Comparison of ENCODE assay signal across 18 cellular contexts in genomic region chr10:86941991-86942421, GRCh38. TPM values are rescaled to one million over a fixed set of nuclear protein-coding genes. Genes with fewer than 3 reads are reported as not detected.
DNase-seq lines count a peak whose midpoint lies in the region; ATAC-seq, FAIRE-seq and TF ChIP-seq lines count a peak whose summit lies in the region.
"Had no signal": no experiment of that assay in that cellular context is flagged by ENCODE, and none has a peak within 500 bp of the region (broad histone marks: within the 10 kb centered on the region; RNA-seq: fewer than 3 reads in every experiment).

No MANE protein-coding gene starts in this region.

- TF ChIP-seq EP300 in H1 (IDR thresholded peaks at IDR 0.05; ENCODE audit: borderline replicate concordance in 1 of 2, low read depth in 2 of 2, low read length in 2 of 2): no peak

- no peak; a peak in 1 of 4 replicates for TF ChIP-seq RAD21 in H1 (IDR thresholded peaks at IDR 0.05 in 1 of 2, conservative IDR thresholded peaks at IDR 0.05 in 1 of 2; ENCODE audit: low read depth in 2 of 2, low read length in 2 of 2)

- 92% methylated on average over 14 of the region's 14 CpGs for WGBS in right cardiac atrium
- WGBS in H1 (ENCODE audit: extremely low coverage in 1 of 2, insufficient coverage in 1 of 2, insufficient read length in 1 of 2, insufficient replicate concordance in 2 of 2, low coverage in 1 of 2, low lambda C conversion rate in 2 of 2, missing lambda C conversion rate in 1 of 2), 2 experiments: 94% methylated on average over 10 of the region's 14 CpGs; no CpG with 5 or more reads in 1 of the 2 experiments

- H3K4me1 Mint-ChIP-seq in osteocyte (ENCODE audit: unreplicated experiment): peaks cover 16% of the 10 kb centered on the region
- no peaks in the 10 kb centered on the region for H3K4me1 Mint-ChIP-seq in stimulated activated effector memory CD8-positive, alpha-beta T cell treated with anti-CD3 and anti-CD28 coated beads, Interleukin-12 subunit alpha, Interleukin-12 subunit beta, amount 100 ng/mL, for 72 hours
- H3K4me1 Mint-ChIP-seq: CD14-positive monocyte had no signal

- no peak overlapping the region for H3K27ac Mint-ChIP-seq in osteocyte (ENCODE audit: unreplicated experiment)
- H3K27ac Mint-ChIP-seq in stimulated activated effector memory CD8-positive, alpha-beta T cell treated with anti-CD3 and anti-CD28 coated beads, Interleukin-12 subunit alpha, Interleukin-12 subunit beta, amount 100 ng/mL, for 72 hours: no peak overlapping the region
- H3K27ac Mint-ChIP-seq: CD14-positive monocyte had no signal

- no peak for TF ChIP-seq POLR2A in H1 (IDR thresholded peaks at IDR 0.05; ENCODE audit: control extremely low read depth in 1 of 2, low read depth in 2 of 2, low read length in 2 of 2)

- no peaks in the 10 kb centered on the region for H4K20me1 ChIP-seq in H1 (replicated peaks in 1 of 2; ENCODE audit: control insufficient read depth in 1 of 2, insufficient read depth in 2 of 2, low read length in 2 of 2)

- H2BK5ac ChIP-seq in H1 (ENCODE audit: low read depth, low read length): no peak overlapping the region

- H3K79me2 ChIP-seq in H1 (ENCODE audit: control insufficient read depth in 1 of 2, insufficient read depth in 2 of 2, low read length in 2 of 2): no peaks in the 10 kb centered on the region

- H3K18ac ChIP-seq in H1 (ENCODE audit: extremely low read depth, low read length): no peak overlapping the region

- no peak overlapping the region for H3K14ac ChIP-seq in H1 (ENCODE audit: insufficient read length)

- H3K4me2 ChIP-seq in H1 (ENCODE audit: insufficient read depth in 1 of 2, low read depth in 2 of 2, low read length in 2 of 2): no peak overlapping the region
- H3K4me2 ChIP-seq: PC-9 had no signal

- H3K4ac ChIP-seq in H1 (replicated peaks; ENCODE audit: insufficient read length, low read depth, low read length): no peak overlapping the region

- POLR2A ChIA-PET in H1 (lab: Charles Lee; ENCODE audit: partially characterized antibody) (interaction anchor here (1.1 to 2.9 kb wide), 8 partner anchors 13 to 151 kb away, joined by 3 to 20 read pairs (median 5); partner anchors contain the start of genes ADIRF and SNCG), A673 (lab: Charles Lee; ENCODE audit: low non-redundant PET) (no interaction called here)

- H4K8ac ChIP-seq in H1 (ENCODE audit: extremely low read depth, insufficient read depth, low read length): peak overlapping the region; percentile 87; the same call in 1 of the 2 replicates

- no peak overlapping the region for H4K91ac ChIP-seq in H1 (replicated peaks; ENCODE audit: insufficient read length, low read length)

- H3K4me3 ChIP-seq in right cardiac atrium (ENCODE audit: low read length) (no peak overlapping the region), H1 (ENCODE audit: extremely low read depth in 1 of 4, insufficient read depth in 2 of 4, low read depth in 3 of 4, low read length in 4 of 4) (no peak overlapping the region), A673 (ENCODE audit: low read depth, low read length, poor library complexity, severe bottlenecking) (no peak overlapping the region), upper lobe of right lung (no peak overlapping the region)
- H3K4me3 ChIP-seq: GM23248, PC-9 had no signal

- no peaks in the 10 kb centered on the region for H3K36me3 ChIP-seq in H1 (ENCODE audit: control insufficient read depth in 2 of 4, insufficient read depth in 4 of 4, low read length in 3 of 4)
- H3K36me3 ChIP-seq in A673 (ENCODE audit: insufficient read depth, low read length, poor library complexity, severe bottlenecking): no peaks in the 10 kb centered on the region
- peaks cover 4% of the 10 kb centered on the region for H3K36me3 ChIP-seq in upper lobe of right lung

- no peak overlapping the region for H2BK12ac ChIP-seq in H1 (ENCODE audit: low read depth, low read length)

- H3K4me1 ChIP-seq in right cardiac atrium (ENCODE audit: control insufficient read depth, insufficient read depth, low read length) (no peaks in the 10 kb centered on the region), H1 (replicated peaks in 1 of 4; ENCODE audit: control insufficient read depth in 3 of 4, insufficient read depth in 4 of 4, low read length in 3 of 4) (peaks cover 2 to 5% (median 3%) of the 10 kb centered on the region in 4 experiments; a peak in 6 of 7 replicates), A673 (ENCODE audit: insufficient read depth, low read length, poor library complexity, severe bottlenecking) (no peaks in the 10 kb centered on the region), upper lobe of right lung (peaks cover 3% of the 10 kb centered on the region)
- H3K4me1 ChIP-seq: Caco-2 had no signal

- H2AFZ ChIP-seq in H1 (ENCODE audit: low read length): no peak overlapping the region
- H2AFZ ChIP-seq: GM23248, PC-9 had no signal

- no peak for FAIRE-seq in H1 (lab: Jason Lieb, UNC)
- FAIRE-seq in urothelium cell line (lab: Jason Lieb, UNC): no peak
- FAIRE-seq: A204.1, GM12891 had no signal

- no TSS peak for BruUV-seq in A673 (replicated peaks; lab: Mats Ljungman, UMichigan)

- H2BK15ac ChIP-seq in H1 (ENCODE audit: low read length): 0 out of 2 replicates have a peak overlapping the region, but pooled peaks have one; percentile 72

- H3K27me3 ChIP-seq in right cardiac atrium (ENCODE audit: control insufficient read depth, insufficient read depth) (no peaks in the 10 kb centered on the region), H1 (replicated peaks in 1 of 4; ENCODE audit: control insufficient read depth in 3 of 4, extremely low read depth in 1 of 4, insufficient read depth in 3 of 4, low read length in 3 of 4) (peaks cover 0 to 3% (median 0%) of the 10 kb centered on the region in 4 experiments; a peak in 2 of 7 replicates), A673 (replicated peaks; ENCODE audit: insufficient read depth, low read depth, low read length, poor library complexity) (no peaks in the 10 kb centered on the region), upper lobe of right lung (no peaks in the 10 kb centered on the region)

- no peak overlapping the region for H3K9ac ChIP-seq in H1 (replicated peaks in 1 of 4; ENCODE audit: extremely low read depth in 1 of 4, low read depth in 3 of 4, low read length in 3 of 4)
- H3K9ac ChIP-seq: GM23248 had no signal

- DNase-seq in cardiac septum (ENCODE audit: low spot score): peak; percentile 24
- DNase-seq in right cardiac atrium: no peak
- no peak for DNase-seq in H1 (ENCODE audit: low read depth in 1 of 2, low spot score in 2 of 2)
- peak; percentile 76 for DNase-seq in osteocyte (ENCODE audit: extremely low spot score, unreplicated experiment)
- DNase-seq in urothelium cell line (ENCODE audit: low spot score): peak; percentile 0
- no peak for DNase-seq in A673 (ENCODE audit: low spot score)
- no peak for DNase-seq in upper lobe of right lung
- no peak for DNase-seq in stimulated activated effector memory CD8-positive, alpha-beta T cell treated with anti-CD3 and anti-CD28 coated beads, Interleukin-12 subunit alpha, Interleukin-12 subunit beta, amount 100 ng/mL, for 72 hours (ENCODE audit: low spot score in 2 of 2)
- DNase-seq: Caco-2, GM23248, KBM-7, NCI-H2107, NCI-H226, NCI-H526 treated with DMSO at 0.1 percent for 48 hours, PC-9 had no signal

- intact Hi-C loops in cardiac septum (cut with DNase I): loop anchor here (2.0 kb wide), 1 partner anchor 19 kb away; no protein-coding TSS in a partner anchor
- intact Hi-C loops in right cardiac atrium (cut with DNase I): no loop called here
- intact Hi-C loops in A673 (cut with micrococcal nuclease; ENCODE audit: unreplicated experiment): no loop called here
- intact Hi-C loops in upper lobe of right lung (cut with DNase I): no loop called here

- no peak overlapping the region for H4K5ac ChIP-seq in H1 (ENCODE audit: insufficient read length, low read depth, low read length)

- H2BK120ac ChIP-seq in H1 (replicated peaks; ENCODE audit: low read depth, low read length): no peak overlapping the region

- H3K23ac ChIP-seq in H1 (ENCODE audit: insufficient read length): no peak overlapping the region

- peaks cover 5% of the 10 kb centered on the region for H3K27me3 Mint-ChIP-seq in osteocyte (ENCODE audit: unreplicated experiment)

- H3K27ac ChIP-seq in right cardiac atrium (ENCODE audit: low read length): no peak overlapping the region
- H3K27ac ChIP-seq in H1 (ENCODE audit: low read depth, low read length): no peak overlapping the region
- no peak overlapping the region for H3K27ac ChIP-seq in A673 (ENCODE audit: low read depth, low read length, poor library complexity, severe bottlenecking)
- no peak overlapping the region for H3K27ac ChIP-seq in upper lobe of right lung
- H3K27ac ChIP-seq: GM23248, PC-9 had no signal

- no peaks in the 10 kb centered on the region for H3K36me3 Mint-ChIP-seq in osteocyte (ENCODE audit: unreplicated experiment)
- no peaks in the 10 kb centered on the region for H3K36me3 Mint-ChIP-seq in stimulated activated effector memory CD8-positive, alpha-beta T cell treated with anti-CD3 and anti-CD28 coated beads, Interleukin-12 subunit alpha, Interleukin-12 subunit beta, amount 100 ng/mL, for 72 hours
- H3K36me3 Mint-ChIP-seq: CD14-positive monocyte had no signal

- H3K56ac ChIP-seq in H1 (replicated peaks; ENCODE audit: insufficient read length, low read depth, low read length): no peak overlapping the region

- TF ChIP-seq CTCF in H1 (IDR thresholded peaks at IDR 0.05; ENCODE audit: control extremely low read depth in 1 of 3, insufficient read depth in 1 of 3, low read depth in 1 of 3, low read length in 3 of 3) (no peak), osteocyte (IDR thresholded peaks at IDR 0.05) (no peak), A673 (conservative IDR thresholded peaks at IDR 0.05; ENCODE audit: low read depth, low read length) (no peak), upper lobe of right lung (IDR thresholded peaks at IDR 0.05) (no peak)

- CTCF ChIA-PET in H1 (lab: Charles Lee; ENCODE audit: partially characterized antibody) (interaction anchor here (0.6 to 26.4 kb wide), 14 partner anchors 8 to 257 kb away, joined by 3 to 975 read pairs (median 6); partner anchors contain the start of genes ADIRF, MMRN2 and SNCG), A673 (lab: Charles Lee) (no interaction called here)

- no peaks in the 10 kb centered on the region for H3K23me2 ChIP-seq in H1 (ENCODE audit: low read depth, low read length)

- H2AK5ac ChIP-seq in H1 (ENCODE audit: low read depth, low read length): no peak overlapping the region

- H3K4me3 Mint-ChIP-seq in osteocyte (ENCODE audit: unreplicated experiment): no peak overlapping the region
- H3K4me3 Mint-ChIP-seq in stimulated activated effector memory CD8-positive, alpha-beta T cell treated with anti-CD3 and anti-CD28 coated beads, Interleukin-12 subunit alpha, Interleukin-12 subunit beta, amount 100 ng/mL, for 72 hours: no peak overlapping the region
- H3K4me3 Mint-ChIP-seq: CD14-positive monocyte had no signal

- no peak overlapping the region for H2BK20ac ChIP-seq in H1 (ENCODE audit: low read length)

- H3K9me3 Mint-ChIP-seq in osteocyte (ENCODE audit: unreplicated experiment): no peaks in the 10 kb centered on the region
- no peaks in the 10 kb centered on the region for H3K9me3 Mint-ChIP-seq in stimulated activated effector memory CD8-positive, alpha-beta T cell treated with anti-CD3 and anti-CD28 coated beads, Interleukin-12 subunit alpha, Interleukin-12 subunit beta, amount 100 ng/mL, for 72 hours

- H3K79me1 ChIP-seq in H1 (ENCODE audit: low read depth, low read length): no peaks in the 10 kb centered on the region

- no peak for ATAC-seq in right cardiac atrium
- ATAC-seq in upper lobe of right lung: no peak
- ATAC-seq in stimulated activated effector memory CD8-positive, alpha-beta T cell treated with anti-CD3 and anti-CD28 coated beads, Interleukin-12 subunit alpha, Interleukin-12 subunit beta, amount 100 ng/mL, for 72 hours: no peak

- H3K9me3 ChIP-seq in right cardiac atrium (ENCODE audit: control insufficient read depth, low read length) (no peaks in the 10 kb centered on the region), H1 (ENCODE audit: insufficient read depth in 2 of 2, low read depth in 1 of 2, low read length in 1 of 2) (no peaks in the 10 kb centered on the region), A673 (ENCODE audit: low read depth, low read length, poor library complexity, severe bottlenecking) (no peaks in the 10 kb centered on the region), upper lobe of right lung (no peaks in the 10 kb centered on the region)
- H3K9me3 ChIP-seq: Caco-2 had no signal

RNA-seq across cellular contexts. Expression of gene MMRN2, which starts 15.4 kb away (rescaled TPM):
- total RNA-seq in cardiac septum (28.0 TPM), right cardiac atrium (10 to 100 TPM; 32.4 to 65.5 (median 42.5) TPM), osteocyte (0.57 TPM in 1 of 2 replicates, not detected in the other), A673 (2021) (0.09 TPM in 1 of 2 replicates, not detected in the other), upper lobe of right lung (86.3 TPM)
- polyA plus RNA-seq in right cardiac atrium (19.8 TPM), H1 (2011; rRNA removed) (1.1 and 1.2 TPM in 2 replicates)
- 0.96 and 1.2 TPM in 2 replicates for total RNA-seq in H1 (2021; fragmentation: NEBNext Ultra II Directional; extraction: Animal tissue kit (Norgen Biotek cat#: 25700))
- 3.0 TPM for polyA plus RNA-seq in H1 (2011; cell fraction: cytosol; rRNA removed)
- 2.9 TPM for polyA plus RNA-seq in H1 (2011; cell fraction: nucleus; rRNA removed)
- polyA plus RNA-seq in H1 (2012, experiment 1 of 2): 0.52 to 2.5 TPM (median 2.0 TPM) in 4 replicates
- polyA plus RNA-seq in H1 (2012, experiment 2 of 2): 0.93 TPM
- polyA plus RNA-seq in H1 (2013, experiment 1 of 2): 2.1 TPM
- 1.8 TPM for polyA plus RNA-seq in H1 (2013, experiment 2 of 2)
- 2.3 and 2.7 TPM in 2 replicates for polyA minus RNA-seq in H1 (2011; rRNA and poly(A)+ RNA removed)
- 1.1 TPM for polyA minus RNA-seq in H1 (2011; cell fraction: cytosol; rRNA and poly(A)+ RNA removed)
- 1.4 TPM for polyA minus RNA-seq in H1 (2011; cell fraction: nucleus; rRNA and poly(A)+ RNA removed)

RNA-seq across cellular contexts. Expression of gene SNCG, which starts 16.4 kb away (rescaled TPM):
- total RNA-seq in cardiac septum: 9.3 TPM
- total RNA-seq in right cardiac atrium: 10 to 100 TPM; 10.8 to 22.0 (median 15.6) TPM
- polyA plus RNA-seq in right cardiac atrium: 30.2 TPM
- total RNA-seq in H1 (2021; fragmentation: NEBNext Ultra II Directional; extraction: Animal tissue kit (Norgen Biotek cat#: 25700)): 4.4 and 4.8 TPM in 2 replicates
- 12.2 and 14.6 TPM in 2 replicates for polyA plus RNA-seq in H1 (2011; rRNA removed)
- 22.4 TPM for polyA plus RNA-seq in H1 (2011; cell fraction: cytosol; rRNA removed)
- 13.2 TPM for polyA plus RNA-seq in H1 (2011; cell fraction: nucleus; rRNA removed)
- polyA plus RNA-seq in H1 (2012, experiment 1 of 2): 6.8 to 14.9 TPM (median 10.7 TPM) in 4 replicates
- 8.0 TPM for polyA plus RNA-seq in H1 (2012, experiment 2 of 2)
- 6.2 TPM for polyA plus RNA-seq in H1 (2013, experiment 1 of 2)
- 5.9 TPM for polyA plus RNA-seq in H1 (2013, experiment 2 of 2)
- polyA minus RNA-seq in H1 (2011; rRNA and poly(A)+ RNA removed): 0.88 and 3.1 TPM in 2 replicates
- polyA minus RNA-seq in H1 (2011; cell fraction: cytosol; rRNA and poly(A)+ RNA removed): 3.0 TPM
- polyA minus RNA-seq in H1 (2011; cell fraction: nucleus; rRNA and poly(A)+ RNA removed): 4.1 TPM
- 0.73 TPM in 1 of 2 replicates, not detected in the other for total RNA-seq in osteocyte
- not detected in 2 replicates for total RNA-seq in A673 (2021)
- total RNA-seq in upper lobe of right lung: 17.2 TPM
- polyA plus RNA-seq: CD14-positive monocyte had no signal

RNA-seq across cellular contexts. Expression of gene ADIRF, which starts 26.3 kb away (rescaled TPM):
- total RNA-seq in cardiac septum (33.0 TPM), right cardiac atrium (100 to 1,000 TPM in 1 of 4 donors, 10 to 100 TPM in 3; 69.0 to 122 (median 75.7) TPM), osteocyte (not detected in 2 replicates), A673 (2021) (not detected in 2 replicates), upper lobe of right lung (155 TPM)
- polyA plus RNA-seq in right cardiac atrium (215 TPM), H1 (2011; rRNA removed) (not detected in 2 replicates)
- not detected in 2 replicates for total RNA-seq in H1 (2021; fragmentation: NEBNext Ultra II Directional; extraction: Animal tissue kit (Norgen Biotek cat#: 25700))
- polyA plus RNA-seq in H1 (2011; cell fraction: cytosol; rRNA removed): not detected
- not detected for polyA plus RNA-seq in H1 (2011; cell fraction: nucleus; rRNA removed)
- polyA plus RNA-seq in H1 (2012, experiment 1 of 2): not detected in 4 replicates
- not detected for polyA plus RNA-seq in H1 (2012, experiment 2 of 2)
- polyA plus RNA-seq in H1 (2013, experiment 1 of 2): 0.08 TPM
- 0.20 TPM for polyA plus RNA-seq in H1 (2013, experiment 2 of 2)
- not detected in 2 replicates for polyA minus RNA-seq in H1 (2011; rRNA and poly(A)+ RNA removed)
- polyA minus RNA-seq in H1 (2011; cell fraction: cytosol; rRNA and poly(A)+ RNA removed): not detected
- polyA minus RNA-seq in H1 (2011; cell fraction: nucleus; rRNA and poly(A)+ RNA removed): not detected
- total RNA-seq: Caco-2 had no signal
- polyA plus RNA-seq: CD14-positive monocyte had no signal

Comparison
In these comparisons a context has a peak if more than half of its experiments do, and no peak if none do; other contexts are left out.
1. DNase-seq: peak in cardiac septum (single experiment), osteocyte (single experiment) and urothelium cell line (single experiment); none in right cardiac atrium (0 of 3), H1 (0 of 2), A673 (single experiment), upper lobe of right lung (single experiment) and stimulated activated effector memory CD8-positive, alpha-beta T cell treated with anti-CD3 and anti-CD28 coated beads, Interleukin-12 subunit alpha, Interleukin-12 subunit beta, amount 100 ng/mL, for 72 hours (0 of 2).
2. RNA of gene MMRN2, which starts 15.4 kb away (total RNA-seq): 86.3 TPM in upper lobe of right lung (single experiment), 32.4 to 65.5 TPM in right cardiac atrium and 28.0 TPM in cardiac septum (single experiment); 0.96 to 1.2 TPM in H1, 0.57 TPM in osteocyte and 0.09 TPM in A673; every median in the first group is over 10 times any median in the second.
3. RNA of gene ADIRF, which starts 26.3 kb away (total RNA-seq): 155 TPM in upper lobe of right lung (single experiment), 69.0 to 122 TPM in right cardiac atrium and 33.0 TPM in cardiac septum (single experiment); not detected in osteocyte, not detected in H1 and not detected in A673; every median in the first group is over 10 times any median in the second.